In the genomic region with DNA sequence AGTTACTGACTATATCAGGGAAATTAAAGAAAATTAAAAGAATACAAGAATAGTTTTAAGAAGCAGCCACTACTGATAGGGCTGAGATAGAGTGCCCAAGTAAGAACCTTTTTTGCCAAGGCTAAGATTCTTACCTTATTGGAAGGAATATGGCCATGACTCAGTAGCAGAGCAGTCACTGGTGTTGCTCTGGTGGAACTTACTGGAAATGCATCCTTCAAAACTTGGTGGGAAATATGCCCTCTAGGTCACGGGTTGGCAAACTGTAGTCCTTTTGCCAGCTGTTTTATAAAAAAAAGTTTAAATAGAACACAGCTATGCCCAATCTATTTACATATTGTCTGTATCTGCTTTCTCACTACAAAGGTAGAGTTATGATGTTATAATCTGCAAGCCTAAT, we compare ENCODE assay signal across 2 cellular contexts.
TF ChIP-seq lines count a peak whose summit lies in the region.

No MANE protein-coding gene starts in this region.

TF ChIP-seq in HCT116, 20 proteins besides CTCF, POLR2A, EP300 and RAD21 (continued from another document):
- TF ChIP-seq YY1 (IDR thresholded peaks at IDR 0.05; ENCODE audit: extremely low read depth, insufficient replicate concordance, low read depth, low read length), result no peak
- TF ChIP-seq, protein P1, sequence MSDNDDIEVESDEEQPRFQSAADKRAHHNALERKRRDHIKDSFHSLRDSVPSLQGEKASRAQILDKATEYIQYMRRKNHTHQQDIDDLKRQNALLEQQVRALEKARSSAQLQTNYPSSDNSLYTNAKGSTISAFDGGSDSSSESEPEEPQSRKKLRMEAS (IDR thresholded peaks at IDR 0.05), result no peak
- TF ChIP-seq, protein P2, sequence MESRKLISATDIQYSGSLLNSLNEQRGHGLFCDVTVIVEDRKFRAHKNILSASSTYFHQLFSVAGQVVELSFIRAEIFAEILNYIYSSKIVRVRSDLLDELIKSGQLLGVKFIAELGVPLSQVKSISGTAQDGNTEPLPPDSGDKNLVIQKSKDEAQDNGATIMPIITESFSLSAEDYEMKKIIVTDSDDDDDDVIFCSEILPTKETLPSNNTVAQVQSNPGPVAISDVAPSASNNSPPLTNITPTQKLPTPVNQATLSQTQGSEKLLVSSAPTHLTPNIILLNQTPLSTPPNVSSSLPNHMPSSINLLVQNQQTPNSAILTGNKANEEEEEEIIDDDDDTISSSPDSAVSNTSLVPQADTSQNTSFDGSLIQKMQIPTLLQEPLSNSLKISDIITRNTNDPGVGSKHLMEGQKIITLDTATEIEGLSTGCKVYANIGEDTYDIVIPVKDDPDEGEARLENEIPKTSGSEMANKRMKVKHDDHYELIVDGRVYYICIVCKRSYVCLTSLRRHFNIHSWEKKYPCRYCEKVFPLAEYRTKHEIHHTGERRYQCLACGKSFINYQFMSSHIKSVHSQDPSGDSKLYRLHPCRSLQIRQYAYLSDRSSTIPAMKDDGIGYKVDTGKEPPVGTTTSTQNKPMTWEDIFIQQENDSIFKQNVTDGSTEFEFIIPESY (IDR thresholded peaks at IDR 0.05; ENCODE audit: extremely low read depth, insufficient replicate concordance, low read length), result no peak
- TF ChIP-seq SIN3A (IDR thresholded peaks at IDR 0.05; ENCODE audit: low read depth), result no peak
- no peak for TF ChIP-seq SRF (IDR thresholded peaks at IDR 0.05; ENCODE audit: low read depth)
- no peak for TF ChIP-seq JUND (IDR thresholded peaks at IDR 0.05)
- no peak for TF ChIP-seq FOSL1 (IDR thresholded peaks at IDR 0.05; ENCODE audit: low read depth)
- TF ChIP-seq ZFX (IDR thresholded peaks at IDR 0.05), result no peak
- TF ChIP-seq ELF1 (IDR thresholded peaks at IDR 0.05; ENCODE audit: borderline replicate concordance, low read depth), result no peak
- TF ChIP-seq, protein P3, sequence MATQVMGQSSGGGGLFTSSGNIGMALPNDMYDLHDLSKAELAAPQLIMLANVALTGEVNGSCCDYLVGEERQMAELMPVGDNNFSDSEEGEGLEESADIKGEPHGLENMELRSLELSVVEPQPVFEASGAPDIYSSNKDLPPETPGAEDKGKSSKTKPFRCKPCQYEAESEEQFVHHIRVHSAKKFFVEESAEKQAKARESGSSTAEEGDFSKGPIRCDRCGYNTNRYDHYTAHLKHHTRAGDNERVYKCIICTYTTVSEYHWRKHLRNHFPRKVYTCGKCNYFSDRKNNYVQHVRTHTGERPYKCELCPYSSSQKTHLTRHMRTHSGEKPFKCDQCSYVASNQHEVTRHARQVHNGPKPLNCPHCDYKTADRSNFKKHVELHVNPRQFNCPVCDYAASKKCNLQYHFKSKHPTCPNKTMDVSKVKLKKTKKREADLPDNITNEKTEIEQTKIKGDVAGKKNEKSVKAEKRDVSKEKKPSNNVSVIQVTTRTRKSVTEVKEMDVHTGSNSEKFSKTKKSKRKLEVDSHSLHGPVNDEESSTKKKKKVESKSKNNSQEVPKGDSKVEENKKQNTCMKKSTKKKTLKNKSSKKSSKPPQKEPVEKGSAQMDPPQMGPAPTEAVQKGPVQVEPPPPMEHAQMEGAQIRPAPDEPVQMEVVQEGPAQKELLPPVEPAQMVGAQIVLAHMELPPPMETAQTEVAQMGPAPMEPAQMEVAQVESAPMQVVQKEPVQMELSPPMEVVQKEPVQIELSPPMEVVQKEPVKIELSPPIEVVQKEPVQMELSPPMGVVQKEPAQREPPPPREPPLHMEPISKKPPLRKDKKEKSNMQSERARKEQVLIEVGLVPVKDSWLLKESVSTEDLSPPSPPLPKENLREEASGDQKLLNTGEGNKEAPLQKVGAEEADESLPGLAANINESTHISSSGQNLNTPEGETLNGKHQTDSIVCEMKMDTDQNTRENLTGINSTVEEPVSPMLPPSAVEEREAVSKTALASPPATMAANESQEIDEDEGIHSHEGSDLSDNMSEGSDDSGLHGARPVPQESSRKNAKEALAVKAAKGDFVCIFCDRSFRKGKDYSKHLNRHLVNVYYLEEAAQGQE (IDR thresholded peaks at IDR 0.05; ENCODE audit: low read depth), result no peak
- TF ChIP-seq EGR1 (IDR thresholded peaks at IDR 0.05; ENCODE audit: low read depth), result no peak
- TF ChIP-seq EZH2 (IDR thresholded peaks at IDR 0.05), result no peak
- no peak for TF ChIP-seq CBX3 (IDR thresholded peaks at IDR 0.05; ENCODE audit: low read depth)
TF ChIP-seq in HCT116: peak in this region for 0.

TF ChIP-seq in K562, 482 proteins besides CTCF, POLR2A, EP300 and RAD21:
- TF ChIP-seq, protein P4, sequence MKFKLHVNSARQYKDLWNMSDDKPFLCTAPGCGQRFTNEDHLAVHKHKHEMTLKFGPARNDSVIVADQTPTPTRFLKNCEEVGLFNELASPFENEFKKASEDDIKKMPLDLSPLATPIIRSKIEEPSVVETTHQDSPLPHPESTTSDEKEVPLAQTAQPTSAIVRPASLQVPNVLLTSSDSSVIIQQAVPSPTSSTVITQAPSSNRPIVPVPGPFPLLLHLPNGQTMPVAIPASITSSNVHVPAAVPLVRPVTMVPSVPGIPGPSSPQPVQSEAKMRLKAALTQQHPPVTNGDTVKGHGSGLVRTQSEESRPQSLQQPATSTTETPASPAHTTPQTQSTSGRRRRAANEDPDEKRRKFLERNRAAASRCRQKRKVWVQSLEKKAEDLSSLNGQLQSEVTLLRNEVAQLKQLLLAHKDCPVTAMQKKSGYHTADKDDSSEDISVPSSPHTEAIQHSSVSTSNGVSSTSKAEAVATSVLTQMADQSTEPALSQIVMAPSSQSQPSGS (CRISPR knock-in tag; IDR thresholded peaks at IDR 0.05), result no peak
- TF ChIP-seq, protein P5, sequence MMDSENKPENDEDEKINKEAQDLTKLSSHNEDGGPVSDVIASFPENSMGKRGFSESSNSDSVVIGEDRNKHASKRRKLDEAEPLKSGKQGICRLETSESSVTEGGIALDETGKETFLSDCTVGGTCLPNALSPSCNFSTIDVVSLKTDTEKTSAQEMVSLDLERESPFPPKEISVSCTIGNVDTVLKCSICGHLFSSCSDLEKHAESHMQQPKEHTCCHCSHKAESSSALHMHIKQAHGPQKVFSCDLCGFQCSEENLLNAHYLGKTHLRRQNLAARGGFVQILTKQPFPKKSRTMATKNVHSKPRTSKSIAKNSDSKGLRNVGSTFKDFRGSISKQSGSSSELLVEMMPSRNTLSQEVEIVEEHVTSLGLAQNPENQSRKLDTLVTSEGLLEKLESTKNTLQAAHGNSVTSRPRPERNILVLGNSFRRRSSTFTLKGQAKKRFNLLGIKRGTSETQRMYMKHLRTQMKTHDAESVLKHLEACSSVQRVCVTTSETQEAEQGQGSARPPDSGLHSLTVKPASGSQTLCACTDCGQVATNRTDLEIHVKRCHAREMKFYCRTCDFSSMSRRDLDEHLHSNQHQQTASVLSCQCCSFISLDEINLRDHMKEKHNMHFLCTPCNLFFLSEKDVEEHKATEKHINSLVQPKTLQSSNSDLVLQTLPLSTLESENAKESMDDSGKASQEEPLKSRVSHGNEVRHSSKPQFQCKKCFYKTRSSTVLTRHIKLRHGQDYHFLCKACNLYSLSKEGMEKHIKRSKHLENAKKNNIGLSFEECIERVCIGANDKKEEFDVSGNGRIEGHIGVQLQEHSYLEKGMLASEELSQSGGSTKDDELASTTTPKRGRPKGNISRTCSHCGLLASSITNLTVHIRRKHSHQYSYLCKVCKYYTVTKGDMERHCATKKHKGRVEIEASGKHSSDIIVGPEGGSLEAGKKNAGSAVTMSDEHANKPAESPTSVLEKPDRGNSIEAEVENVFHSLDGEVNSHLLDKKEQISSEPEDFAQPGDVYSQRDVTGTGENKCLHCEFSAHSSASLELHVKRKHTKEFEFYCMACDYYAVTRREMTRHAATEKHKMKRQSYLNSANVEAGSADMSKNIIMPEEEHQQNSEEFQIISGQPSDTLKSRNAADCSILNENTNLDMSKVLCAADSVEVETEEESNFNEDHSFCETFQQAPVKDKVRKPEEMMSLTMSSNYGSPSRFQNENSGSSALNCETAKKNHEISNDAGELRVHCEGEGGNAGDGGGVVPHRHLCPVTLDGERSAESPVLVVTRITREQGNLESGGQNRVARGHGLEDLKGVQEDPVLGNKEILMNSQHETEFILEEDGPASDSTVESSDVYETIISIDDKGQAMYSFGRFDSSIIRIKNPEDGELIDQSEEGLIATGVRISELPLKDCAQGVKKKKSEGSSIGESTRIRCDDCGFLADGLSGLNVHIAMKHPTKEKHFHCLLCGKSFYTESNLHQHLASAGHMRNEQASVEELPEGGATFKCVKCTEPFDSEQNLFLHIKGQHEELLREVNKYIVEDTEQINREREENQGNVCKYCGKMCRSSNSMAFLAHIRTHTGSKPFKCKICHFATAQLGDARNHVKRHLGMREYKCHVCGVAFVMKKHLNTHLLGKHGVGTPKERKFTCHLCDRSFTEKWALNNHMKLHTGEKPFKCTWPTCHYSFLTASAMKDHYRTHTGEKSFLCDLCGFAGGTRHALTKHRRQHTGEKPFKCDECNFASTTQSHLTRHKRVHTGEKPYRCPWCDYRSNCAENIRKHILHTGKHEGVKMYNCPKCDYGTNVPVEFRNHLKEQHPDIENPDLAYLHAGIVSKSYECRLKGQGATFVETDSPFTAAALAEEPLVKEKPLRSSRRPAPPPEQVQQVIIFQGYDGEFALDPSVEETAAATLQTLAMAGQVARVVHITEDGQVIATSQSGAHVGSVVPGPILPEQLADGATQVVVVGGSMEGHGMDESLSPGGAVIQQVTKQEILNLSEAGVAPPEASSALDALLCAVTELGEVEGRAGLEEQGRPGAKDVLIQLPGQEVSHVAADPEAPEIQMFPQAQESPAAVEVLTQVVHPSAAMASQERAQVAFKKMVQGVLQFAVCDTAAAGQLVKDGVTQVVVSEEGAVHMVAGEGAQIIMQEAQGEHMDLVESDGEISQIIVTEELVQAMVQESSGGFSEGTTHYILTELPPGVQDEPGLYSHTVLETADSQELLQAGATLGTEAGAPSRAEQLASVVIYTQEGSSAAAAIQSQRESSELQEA (IDR thresholded peaks at IDR 0.05; ENCODE audit: low read depth), result no peak
- TF ChIP-seq C11orf30 (IDR thresholded peaks at IDR 0.05; ENCODE audit: low read depth) (no peak), EHMT2 (IDR thresholded peaks at IDR 0.05) (no peak), RBM17 (IDR thresholded peaks at IDR 0.05; ENCODE audit: borderline replicate concordance, low read depth, low read length) (no peak), TEAD4 (IDR thresholded peaks at IDR 0.05; ENCODE audit: low read length) (no peak), TEAD4 (CRISPR knock-in tag; IDR thresholded peaks at IDR 0.05; ENCODE audit: borderline replicate concordance) (no peak), SMAD4 (CRISPR knock-in tag; conservative IDR thresholded peaks at IDR 0.05) (no peak), EWSR1 (IDR thresholded peaks at IDR 0.05; ENCODE audit: borderline replicate concordance, low read depth, partially characterized antibody) (no peak), TEAD2 (tag; IDR thresholded peaks at IDR 0.05) (no peak), ZNF41 (CRISPR knock-in tag; conservative IDR thresholded peaks at IDR 0.05) (no peak), ZNF217 (CRISPR knock-in tag; IDR thresholded peaks at IDR 0.05) (no peak), ZNF224 (CRISPR knock-in tag; IDR thresholded peaks at IDR 0.05) (no peak)
- TF ChIP-seq, protein P6, sequence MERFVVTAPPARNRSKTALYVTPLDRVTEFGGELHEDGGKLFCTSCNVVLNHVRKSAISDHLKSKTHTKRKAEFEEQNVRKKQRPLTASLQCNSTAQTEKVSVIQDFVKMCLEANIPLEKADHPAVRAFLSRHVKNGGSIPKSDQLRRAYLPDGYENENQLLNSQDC (CRISPR knock-in tag; IDR thresholded peaks at IDR 0.05), result no peak
- TF ChIP-seq, protein P7, sequence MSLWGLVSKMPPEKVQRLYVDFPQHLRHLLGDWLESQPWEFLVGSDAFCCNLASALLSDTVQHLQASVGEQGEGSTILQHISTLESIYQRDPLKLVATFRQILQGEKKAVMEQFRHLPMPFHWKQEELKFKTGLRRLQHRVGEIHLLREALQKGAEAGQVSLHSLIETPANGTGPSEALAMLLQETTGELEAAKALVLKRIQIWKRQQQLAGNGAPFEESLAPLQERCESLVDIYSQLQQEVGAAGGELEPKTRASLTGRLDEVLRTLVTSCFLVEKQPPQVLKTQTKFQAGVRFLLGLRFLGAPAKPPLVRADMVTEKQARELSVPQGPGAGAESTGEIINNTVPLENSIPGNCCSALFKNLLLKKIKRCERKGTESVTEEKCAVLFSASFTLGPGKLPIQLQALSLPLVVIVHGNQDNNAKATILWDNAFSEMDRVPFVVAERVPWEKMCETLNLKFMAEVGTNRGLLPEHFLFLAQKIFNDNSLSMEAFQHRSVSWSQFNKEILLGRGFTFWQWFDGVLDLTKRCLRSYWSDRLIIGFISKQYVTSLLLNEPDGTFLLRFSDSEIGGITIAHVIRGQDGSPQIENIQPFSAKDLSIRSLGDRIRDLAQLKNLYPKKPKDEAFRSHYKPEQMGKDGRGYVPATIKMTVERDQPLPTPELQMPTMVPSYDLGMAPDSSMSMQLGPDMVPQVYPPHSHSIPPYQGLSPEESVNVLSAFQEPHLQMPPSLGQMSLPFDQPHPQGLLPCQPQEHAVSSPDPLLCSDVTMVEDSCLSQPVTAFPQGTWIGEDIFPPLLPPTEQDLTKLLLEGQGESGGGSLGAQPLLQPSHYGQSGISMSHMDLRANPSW (CRISPR knock-in tag; IDR thresholded peaks at IDR 0.05), result no peak
- TF ChIP-seq, protein P8, sequence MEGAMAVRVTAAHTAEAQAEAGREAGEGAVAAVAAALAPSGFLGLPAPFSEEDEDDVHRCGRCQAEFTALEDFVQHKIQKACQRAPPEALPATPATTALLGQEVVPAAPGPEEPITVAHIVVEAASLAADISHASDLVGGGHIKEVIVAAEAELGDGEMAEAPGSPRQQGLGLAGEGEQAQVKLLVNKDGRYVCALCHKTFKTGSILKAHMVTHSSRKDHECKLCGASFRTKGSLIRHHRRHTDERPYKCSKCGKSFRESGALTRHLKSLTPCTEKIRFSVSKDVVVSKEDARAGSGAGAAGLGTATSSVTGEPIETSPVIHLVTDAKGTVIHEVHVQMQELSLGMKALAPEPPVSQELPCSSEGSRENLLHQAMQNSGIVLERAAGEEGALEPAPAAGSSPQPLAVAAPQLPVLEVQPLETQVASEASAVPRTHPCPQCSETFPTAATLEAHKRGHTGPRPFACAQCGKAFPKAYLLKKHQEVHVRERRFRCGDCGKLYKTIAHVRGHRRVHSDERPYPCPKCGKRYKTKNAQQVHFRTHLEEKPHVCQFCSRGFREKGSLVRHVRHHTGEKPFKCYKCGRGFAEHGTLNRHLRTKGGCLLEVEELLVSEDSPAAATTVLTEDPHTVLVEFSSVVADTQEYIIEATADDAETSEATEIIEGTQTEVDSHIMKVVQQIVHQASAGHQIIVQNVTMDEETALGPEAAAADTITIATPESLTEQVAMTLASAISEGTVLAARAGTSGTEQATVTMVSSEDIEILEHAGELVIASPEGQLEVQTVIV (CRISPR knock-in tag; IDR thresholded peaks at IDR 0.05; ENCODE audit: borderline replicate concordance), result no peak
